ENCODE assay signal across 8 cellular contexts in genomic region chr12:46266869-46267617, GRCh38. TPM values are rescaled to one million over a fixed set of nuclear protein-coding genes. Genes with fewer than 3 reads are reported as not detected.
DNase-seq lines count a peak whose midpoint lies in the region; ATAC-seq and TF ChIP-seq lines count a peak whose summit lies in the region.

No MANE protein-coding gene starts in this region.

- H3K4me1 Mint-ChIP-seq in CD4-positive, alpha-beta memory T cell = peaks cover 26 to 39% (median 32%) of the 10 kb centered on the region in 4 donors
- peaks cover 22 to 41% (median 40%) of the 10 kb centered on the region in 3 donors for H3K4me1 Mint-ChIP-seq in T-cell

- peaks cover 5 to 30% of the 10 kb centered on the region in 2 donors for H3K36me3 Mint-ChIP-seq in CD4-positive, alpha-beta memory T cell
- H3K36me3 Mint-ChIP-seq in T-cell = peaks cover 18% of the 10 kb centered on the region

- no peak for TF ChIP-seq EP300 in Ishikawa (IDR thresholded peaks at IDR 0.05; ENCODE audit: borderline replicate concordance)
- peak; percentile 35 to 81 (median 68) for TF ChIP-seq EP300 in sigmoid colon (IDR thresholded peaks at IDR 0.05)

- ATAC-seq in T-cell (replicated peaks in 1 of 4) (peak; percentile 15 to 62 (median 18)), HG03521 (IDR thresholded peaks at IDR 0.05; ENCODE audit: unreplicated experiment) (no peak), HG02588 (IDR thresholded peaks at IDR 0.05; ENCODE audit: unreplicated experiment) (no peak)

- peaks cover 71% of the 10 kb centered on the region for H3K4me1 ChIP-seq in CD4-positive, alpha-beta memory T cell (ENCODE audit: insufficient read depth, low read length)
- H3K4me1 ChIP-seq in sigmoid colon = peaks cover 0 to 54% (median 47%) of the 10 kb centered on the region in 4 donors

- H3K27me3 Mint-ChIP-seq in CD4-positive, alpha-beta memory T cell = no peaks in the 10 kb centered on the region
- H3K27me3 Mint-ChIP-seq in T-cell = no peaks in the 10 kb centered on the region

- H3K27me3 ChIP-seq in CD4-positive, alpha-beta memory T cell (ENCODE audit: insufficient read depth, low read length) = no peaks in the 10 kb centered on the region
- no peaks in the 10 kb centered on the region for H3K27me3 ChIP-seq in sigmoid colon

- peak; percentile 81 to 91 (median 84) for DNase-seq in CD4-positive, alpha-beta memory T cell
- peak; percentile 29 to 83 (median 72) for DNase-seq in T-cell
- peak; percentile 89 for DNase-seq in astrocyte of the hippocampus (ENCODE audit: low read depth, low spot score)
- peak; percentile 87 for DNase-seq in sigmoid colon

- H3K4me3 Mint-ChIP-seq in CD4-positive, alpha-beta memory T cell = no peak overlapping the region
- H3K4me3 Mint-ChIP-seq in T-cell = no peak overlapping the region

- TF ChIP-seq CTCF in sigmoid colon (IDR thresholded peaks at IDR 0.05) = no peak

- intact Hi-C loops in CD4-positive, alpha-beta memory T cell (cut with micrococcal nuclease) = loop anchor here (1.0 to 5.0 kb wide), 5 partner anchors 8 to 945 kb away; no protein-coding TSS in a partner anchor
- intact Hi-C loops in sigmoid colon (cut with DNase I) = loop anchor here (2.0 to 10.0 kb wide), 5 partner anchors 42 to 398 kb away; partner anchors contain the start of genes SCAF11 and SLC38A2

- no peaks in the 10 kb centered on the region for H3K9me3 ChIP-seq in CD4-positive, alpha-beta memory T cell (ENCODE audit: control insufficient read depth in 1 of 2, low read length in 2 of 2)
- no peaks in the 10 kb centered on the region for H3K9me3 ChIP-seq in sigmoid colon

- no peak overlapping the region for H3K27ac Mint-ChIP-seq in CD4-positive, alpha-beta memory T cell
- H3K27ac Mint-ChIP-seq in T-cell = no peak overlapping the region

- peak in 1 of 2 donors; percentile 27 for TF ChIP-seq POLR2A in sigmoid colon (IDR thresholded peaks at IDR 0.05)

- H3K4me3 ChIP-seq in CD4-positive, alpha-beta memory T cell (ENCODE audit: low read length in 2 of 2) = peak overlapping the region; percentile 91 to 96
- H3K4me3 ChIP-seq in iPS-11a (ENCODE audit: low read depth, low read length) = peak overlapping the region; percentile 99
- peak overlapping the region; percentile 64 to 80 (median 74) for H3K4me3 ChIP-seq in sigmoid colon

- peaks cover 0 to 2% (median 0%) of the 10 kb centered on the region in 8 donors for H3K9me3 Mint-ChIP-seq in CD4-positive, alpha-beta memory T cell
- no peaks in the 10 kb centered on the region for H3K9me3 Mint-ChIP-seq in T-cell

- H3K36me3 ChIP-seq in CD4-positive, alpha-beta memory T cell (ENCODE audit: insufficient read depth, low read length) = no peaks in the 10 kb centered on the region
- H3K36me3 ChIP-seq in sigmoid colon = no peaks in the 10 kb centered on the region

- CTCF ChIA-PET in CD4-positive, alpha-beta memory T cell (lab: Charles Lee; ENCODE audit: partially characterized antibody) = interaction anchor here (1.0 to 1.5 kb wide), 6 partner anchors 47 to 142 kb away, joined by 3 to 8 read pairs (median 4); no protein-coding TSS in a partner anchor
- CTCF ChIA-PET in T-cell (lab: Charles Lee) = interaction anchor here in 1 of 2 donors (0.7 to 1.7 kb wide), 4 partner anchors 39 to 142 kb away, joined by 4 to 6 read pairs (median 5); no protein-coding TSS in a partner anchor

- POLR2A ChIA-PET in CD4-positive, alpha-beta memory T cell (lab: Charles Lee; ENCODE audit: partially characterized antibody) = interaction anchor here (0.6 to 2.3 kb wide), 23 partner anchors 9 to 539 kb away, joined by 3 to 79 read pairs (median 6); partner anchors contain the start of gene SCAF11
- POLR2A ChIA-PET in T-cell (lab: Charles Lee) = interaction anchor here (0.6 to 1.6 kb wide), 16 partner anchors 9 to 109 kb away, joined by 3 to 56 read pairs (median 3); no protein-coding TSS in a partner anchor

- WGBS in sigmoid colon, 2 donors = 1 to 5% methylated on average over 34 of the region's 34 CpGs

- H3K27ac ChIP-seq in CD4-positive, alpha-beta memory T cell (ENCODE audit: low read depth, low read length) = peak overlapping the region; percentile 95
- peak overlapping the region; percentile 89 to 93 (median 92) for H3K27ac ChIP-seq in sigmoid colon

- no peak for TF ChIP-seq RAD21 in Ishikawa (IDR thresholded peaks at IDR 0.05; ENCODE audit: low read depth)

TF ChIP-seq in Ishikawa, 13 proteins besides CTCF, POLR2A, EP300 and RAD21:
- TF ChIP-seq MAX (IDR thresholded peaks at IDR 0.05) (peak; percentile 33; the same call in 1 of the 2 replicates), YY1 (IDR thresholded peaks at IDR 0.05; ENCODE audit: low read depth) (peak; percentile 35; the same call in 1 of the 2 replicates), TAF1 (IDR thresholded peaks at IDR 0.05; ENCODE audit: low read depth) (no peak), TEAD4 (IDR thresholded peaks at IDR 0.05) (no peak; the same call in none of the 2 replicates), REST (IDR thresholded peaks at IDR 0.05; ENCODE audit: low read depth) (no peak)

RNA-seq across cellular contexts. Expression of gene SLC38A1, which starts 1.8 kb away (rescaled TPM):
- 100 to 1,000 TPM; 265 to 272 TPM for total RNA-seq in CD4-positive, alpha-beta memory T cell
- 100 to 1,000 TPM; 230 to 307 TPM for polyA plus RNA-seq in CD4-positive, alpha-beta memory T cell
- total RNA-seq in T-cell (100 to 1,000 TPM; 273 to 321 (median 286) TPM), sigmoid colon (100 to 1,000 TPM; 149 to 209 (median 177) TPM)
- 10 to 100 TPM in 2 of 3 donors, 1 to 10 TPM in 1; 8.4 to 54.9 (median 11.1) TPM for polyA plus RNA-seq in sigmoid colon

Comparison
In these comparisons a context has a peak if more than half of its experiments do, and no peak if none do; other contexts are left out.
1. ATAC-seq: peak in T-cell (4 of 4); none in HG03521 (single experiment) and HG02588 (single experiment).
2. Peak in every context shown above with its lines, with median percentiles within 50 percentile points of each other: DNase-seq and H3K4me3 ChIP-seq.